Comparison of ENCODE assay signal across 8 cellular contexts in genomic region chr7:1457949-1458675, GRCh38. TPM values are rescaled to one million over a fixed set of nuclear protein-coding genes. Genes with fewer than 3 reads are reported as not detected.
DNase-seq lines count a peak whose midpoint lies in the region; ATAC-seq, FAIRE-seq and TF ChIP-seq lines count a peak whose summit lies in the region.

No MANE protein-coding gene starts in this region.

- H3K27me3 ChIP-seq in AG04450 (ENCODE audit: control insufficient read depth, insufficient read depth, low read length): no peaks in the 10 kb centered on the region
- H3K27me3 ChIP-seq in KMS-11 (ENCODE audit: insufficient read depth, low read depth): peaks cover 49% of the 10 kb centered on the region; the same call in 1 of the 2 replicates
- H3K27me3 ChIP-seq in bronchial epithelial cell (ENCODE audit: control insufficient read depth, insufficient read depth, low read length): no peaks in the 10 kb centered on the region

- no peaks in the 10 kb centered on the region for H3K79me2 ChIP-seq in KMS-11 (ENCODE audit: insufficient read depth, low read depth)

- ATAC-seq in mucosa of descending colon: no peak
- no peak for ATAC-seq in HG03039 (IDR thresholded peaks at IDR 0.05; ENCODE audit: unreplicated experiment)

- CTCF ChIA-PET in AG04450 (lab: Charles Lee): interaction anchor here (0.6 kb wide), 1 partner anchor 255 kb away, joined by 3 read pairs; no protein-coding TSS in a partner anchor

- H3K4me1 ChIP-seq in KMS-11 (ENCODE audit: low read depth, poor library complexity, severe bottlenecking): peaks cover 14% of the 10 kb centered on the region
- peaks cover 58% of the 10 kb centered on the region for H3K4me1 ChIP-seq in mucosa of descending colon (ENCODE audit: low read depth)

- peak overlapping the region; percentile 92 for H3K4me3 ChIP-seq in AG04450 (ENCODE audit: low read depth, low read length)
- no peak overlapping the region for H3K4me3 ChIP-seq in KMS-11 (IDR thresholded peaks at IDR 0.05; ENCODE audit: insufficient read depth, low read depth, low read length)
- peak overlapping the region; percentile 95 for H3K4me3 ChIP-seq in bronchial epithelial cell (ENCODE audit: low read depth, low read length)
- peak overlapping the region; percentile 59 for H3K4me3 ChIP-seq in mucosa of descending colon

- DNase-seq in AG04450 (ENCODE audit: low read depth, low spot score) (no peak), bronchial epithelial cell (ENCODE audit: low read depth) (no peak), mucosa of descending colon (no peak), NCI-H524 treated with DMSO at 0.1 percent for 48 hours (lab: John Stamatoyannopoulos, UW) (no peak), NCI-H2227 (lab: John Stamatoyannopoulos, UW; ENCODE audit: unreplicated experiment) (no peak), HuH-7.5 (ENCODE audit: low spot score) (no peak)

- TF ChIP-seq CTCF in AG04450 (IDR thresholded peaks at IDR 0.05; ENCODE audit: low read depth, low read length) (no peak), KMS-11 (conservative IDR thresholded peaks at IDR 0.05; ENCODE audit: low read depth, low read length) (no peak), bronchial epithelial cell (IDR thresholded peaks at IDR 0.05; ENCODE audit: insufficient read depth, low read length, severe bottlenecking) (no peak), mucosa of descending colon (IDR thresholded peaks at IDR 0.05) (no peak)

- H3K36me3 ChIP-seq in KMS-11 (ENCODE audit: insufficient read depth) (no peaks in the 10 kb centered on the region), bronchial epithelial cell (ENCODE audit: control insufficient read depth, insufficient read depth, low read length) (no peaks in the 10 kb centered on the region), mucosa of descending colon (ENCODE audit: low read depth) (no peaks in the 10 kb centered on the region)

- peak overlapping the region; percentile 88 for H3K27ac ChIP-seq in AG04450 (ENCODE audit: low read depth, low read length)
- H3K27ac ChIP-seq in KMS-11: no peak overlapping the region

- H3K9me3 ChIP-seq in AG04450 (ENCODE audit: control insufficient read depth, insufficient read depth, low read length): no peaks in the 10 kb centered on the region; the same call in 1 of the 2 replicates
- H3K9me3 ChIP-seq in mucosa of descending colon: no peaks in the 10 kb centered on the region

- H2AFZ ChIP-seq in KMS-11 (ENCODE audit: low read depth): no peak overlapping the region

- H4K20me1 ChIP-seq in KMS-11 (ENCODE audit: insufficient read depth): no peaks in the 10 kb centered on the region

- intact Hi-C loops in mucosa of descending colon (cut with DNase I, micrococcal nuclease): no loop called here

- no peak overlapping the region for H3K9ac ChIP-seq in KMS-11

- no peak for FAIRE-seq in bronchial epithelial cell (lab: Jason Lieb, UNC)

- H3K4me2 ChIP-seq in KMS-11: peak overlapping the region; percentile 92; the same call in 1 of the 2 replicates

- POLR2A ChIA-PET in AG04450 (lab: Yijun Ruan, JAX): interaction anchor here (0.6 to 1.6 kb wide), 3 partner anchors 10 to 27 kb away, joined by 3 to 5 read pairs (median 4); no protein-coding TSS in a partner anchor

RNA-seq across cellular contexts. Expression of gene MICALL2, which starts 1.2 kb away (rescaled TPM):
- polyA plus RNA-seq in AG04450 (2011; rRNA removed): 8.5 and 9.6 TPM in 2 replicates
- polyA minus RNA-seq in AG04450 (2011; rRNA and poly(A)+ RNA removed): 7.3 and 10.3 TPM in 2 replicates
- total RNA-seq in bronchial epithelial cell: 13.7 and 14.2 TPM in 2 replicates
- total RNA-seq in mucosa of descending colon: 10 to 100 TPM; 59.9 to 96.2 (median 94.5) TPM

RNA-seq across cellular contexts. Expression of gene INTS1, which starts 46.1 kb away (rescaled TPM):
- 9.0 and 13.1 TPM in 2 replicates for polyA plus RNA-seq in AG04450 (2011; rRNA removed)
- polyA minus RNA-seq in AG04450 (2011; rRNA and poly(A)+ RNA removed): 24.2 and 31.0 TPM in 2 replicates
- total RNA-seq in bronchial epithelial cell (18.7 and 21.6 TPM in 2 replicates), mucosa of descending colon (10 to 100 TPM; 79.6 to 94.3 (median 88.0) TPM)
